10 cellular contexts compared by ENCODE assay signal in genomic region chr10:44966816-44967509, GRCh38. TPM values are rescaled to one million over a fixed set of nuclear protein-coding genes. Genes with fewer than 3 reads are reported as not detected.
DNase-seq lines count a peak whose midpoint lies in the region; ATAC-seq, FAIRE-seq and TF ChIP-seq lines count a peak whose summit lies in the region.
"Had no signal": no experiment of that assay in that cellular context is flagged by ENCODE, and none has a peak within 500 bp of the region (broad histone marks: within the 10 kb centered on the region; RNA-seq: fewer than 3 reads in every experiment).

No MANE protein-coding gene starts in this region.

- no peaks in the 10 kb centered on the region for H3K27me3 Mint-ChIP-seq in CD14-positive monocyte (ENCODE audit: low read depth in 3 of 3)
- H3K27me3 Mint-ChIP-seq: activated naive CD8-positive, alpha-beta T cell treated with anti-CD3 and anti-CD28 coated beads, Interleukin-2, amount 10 ng/mL, durations not matched to agents 7 days and 5 days had no signal

- peak; percentile 8 for FAIRE-seq in RCC 7860 (lab: Jason Lieb, UNC)

- DNase-seq in CD14-positive monocyte (ENCODE audit: low spot score) (peak; percentile 15), RCC 7860 (ENCODE audit: low spot score) (no peak), foreskin keratinocyte (no peak), posterior vena cava (ENCODE audit: low spot score) (peak; percentile 50), A172 (ENCODE audit: low spot score) (no peak), NCI-H2029 (lab: John Stamatoyannopoulos, UW) (no peak), LoVo (ENCODE audit: low spot score) (no peak)
- DNase-seq: activated naive CD8-positive, alpha-beta T cell treated with anti-CD3 and anti-CD28 coated beads, Interleukin-2, amount 10 ng/mL, durations not matched to agents 7 days and 5 days had no signal

- ATAC-seq in foreskin keratinocyte (no peak), HG02970 (IDR thresholded peaks at IDR 0.05; ENCODE audit: low FRiP score, unreplicated experiment) (no peak)

- H3K27ac ChIP-seq in foreskin keratinocyte = no peak overlapping the region

- no peaks in the 10 kb centered on the region for H3K27me3 ChIP-seq in foreskin keratinocyte

- peaks cover 0 to 3% (median 0%) of the 10 kb centered on the region in 7 donors for H3K9me3 Mint-ChIP-seq in CD14-positive monocyte
- H3K9me3 Mint-ChIP-seq: activated naive CD8-positive, alpha-beta T cell treated with anti-CD3 and anti-CD28 coated beads, Interleukin-2, amount 10 ng/mL, durations not matched to agents 7 days and 5 days had no signal

- intact Hi-C loops in CD14-positive monocyte (cut with micrococcal nuclease) (loop anchor here in 1 of 2 donors (10.0 kb wide), 2 partner anchors 408 to 1058 kb away; partner anchors contain the start of gene ALOX5), posterior vena cava (cut with DNase I) (no loop called here)

- H3K4me1 Mint-ChIP-seq in CD14-positive monocyte = peaks cover 97% of the 10 kb centered on the region

- no peaks in the 10 kb centered on the region for H3K4me1 ChIP-seq in foreskin keratinocyte

- TF ChIP-seq CTCF in CD14-positive monocyte (IDR thresholded peaks at IDR 0.05) (peak; percentile 31), foreskin keratinocyte (conservative IDR thresholded peaks at IDR 0.05) (peak; percentile 41)

- H3K27ac Mint-ChIP-seq in CD14-positive monocyte = peak overlapping the region; percentile 83 to 98 (median 95)

- peak overlapping the region in 1 of 2 donors; percentile 74 for H3K4me3 Mint-ChIP-seq in CD14-positive monocyte

- H3K36me3 Mint-ChIP-seq in CD14-positive monocyte = peaks cover 51 to 72% of the 10 kb centered on the region in 2 donors

RNA-seq across cellular contexts. Expression of gene RASSF4, which starts 7.4 kb away (rescaled TPM):
- 100 to 1,000 TPM; 117 to 120 TPM for polyA plus RNA-seq in CD14-positive monocyte
- total RNA-seq in foreskin keratinocyte = 0.21 and 0.51 TPM in 2 replicates
- 0.31 and 0.34 TPM in 2 replicates for polyA plus RNA-seq in foreskin keratinocyte
- 10 to 100 TPM; 15.5 to 37.9 TPM for total RNA-seq in posterior vena cava
- total RNA-seq in A172 (2014; rRNA removed; shearing (Covaris generic)) = 3.2 and 9.6 TPM in 2 replicates

RNA-seq across cellular contexts. Expression of gene DEPP1, which starts 11.6 kb away (rescaled TPM):
- polyA plus RNA-seq in CD14-positive monocyte (not detected), foreskin keratinocyte (0.56 and 0.84 TPM in 2 replicates)
- total RNA-seq in foreskin keratinocyte (0.60 and 0.75 TPM in 2 replicates), posterior vena cava (100 to 1,000 TPM in 1 of 2 donors, 10 to 100 TPM in 1; 58.8 to 105 TPM)
- total RNA-seq in A172 (2014; rRNA removed; shearing (Covaris generic)) = 2.2 and 6.5 TPM in 2 replicates

RNA-seq across cellular contexts. Expression of gene ZNF22, which starts 33.8 kb away (rescaled TPM):
- polyA plus RNA-seq in CD14-positive monocyte (10 to 100 TPM; 10.4 to 14.6 TPM), foreskin keratinocyte (9.5 and 12.2 TPM in 2 replicates)
- total RNA-seq in foreskin keratinocyte (16.6 and 18.7 TPM in 2 replicates), posterior vena cava (10 to 100 TPM; 17.4 to 19.7 TPM)
- total RNA-seq in A172 (2014; rRNA removed; shearing (Covaris generic)) = 7.0 and 7.9 TPM in 2 replicates

RNA-seq across cellular contexts. Expression of gene TMEM72, which starts 55.8 kb away (rescaled TPM):
- polyA plus RNA-seq in CD14-positive monocyte = not detected
- not detected in 2 replicates for total RNA-seq in foreskin keratinocyte
- polyA plus RNA-seq in foreskin keratinocyte = not detected in 2 replicates
- total RNA-seq in posterior vena cava = not detected
- not detected in 2 replicates for total RNA-seq in A172 (2014; rRNA removed; shearing (Covaris generic))
- total RNA-seq: activated naive CD8-positive, alpha-beta T cell treated with anti-CD3 and anti-CD28 coated beads, Interleukin-2, amount 10 ng/mL, durations not matched to agents 7 days and 5 days; sciatic nerve had no signal

Comparison
In these comparisons a context has a peak if more than half of its experiments do, and no peak if none do; other contexts are left out.
1. DNase-seq: peak in CD14-positive monocyte (single experiment) and posterior vena cava (single experiment); none in RCC 7860 (single experiment), foreskin keratinocyte (0 of 2), A172 (single experiment), NCI-H2029 (single experiment) and LoVo (single experiment).